In the genomic region with DNA sequence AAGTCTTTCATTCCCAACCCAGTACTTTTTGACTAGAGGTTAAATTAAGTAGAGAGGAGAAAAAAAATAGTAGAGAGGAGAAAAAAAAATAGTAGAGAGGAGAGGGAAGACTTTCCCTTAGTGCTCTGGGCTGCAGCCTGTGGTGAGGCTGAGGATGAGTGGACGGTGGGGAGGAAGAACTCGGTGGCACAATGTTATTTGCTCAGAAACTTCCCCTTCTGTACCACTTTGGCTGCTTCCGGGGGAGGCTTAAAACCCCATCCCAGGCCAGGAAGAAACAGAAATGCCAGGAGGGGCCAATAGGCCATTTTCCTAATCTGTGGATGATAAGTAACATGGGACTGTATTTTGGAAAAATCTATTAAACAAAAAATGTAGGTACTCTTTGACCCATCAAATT, we compare ENCODE assay signal across 24 cellular contexts. TPM values are rescaled to one million over a fixed set of nuclear protein-coding genes. Genes with fewer than 3 reads are reported as not detected.
"Had no signal": no experiment of that assay in that cellular context is flagged by ENCODE, and none has a peak within 500 bp of the region (broad histone marks: within the 10 kb centered on the region; RNA-seq: fewer than 3 reads in every experiment).

No MANE protein-coding gene starts in this region.

- H3K27ac ChIP-seq: adrenal gland had no signal

- H3K4me3 ChIP-seq: adrenal gland had no signal

- H3K36me3 ChIP-seq: adrenal gland had no signal

- DNase-seq: activated CD4-positive, alpha-beta T cell treated with anti-CD3 and anti-CD28 coated beads for 4 hours; activated CD8-positive, alpha-beta memory T cell treated with anti-CD3 and anti-CD28 coated beads, Interleukin-2, amount 50 U/mL, for 4 hours; activated CD8-positive, alpha-beta T cell treated with anti-CD3 and anti-CD28 coated beads for 36 hours; activated naive CD4-positive, alpha-beta T cell treated with anti-CD3 and anti-CD28 coated beads, Interleukin-2, amount 50 U/mL, for 16 hours; activated naive CD8-positive, alpha-beta T cell treated with anti-CD3 and anti-CD28 coated beads, Interleukin-2, amount 10 ng/mL, durations not matched to agents 7 days and 5 days; activated T-cell treated with anti-CD3 and anti-CD28 coated beads, Interleukin-2, amount 50 U/mL, for 72 hours; adrenal gland; anterior cingulate cortex; cerebellar nuclear complex; KBM-7; NCI-H1048; NCI-H146; NCI-H187 treated with DMSO at 0.1 percent for 48 hours; NCI-H2081 treated with DMSO at 0.1 percent for 48 hours; NCI-H446; NCI-H524; OCI-M1; RPMI8226; T-helper 1 cell had no signal

- H3K9me3 ChIP-seq: adrenal gland had no signal

- ATAC-seq: activated CD4-positive, CD25-positive, alpha-beta regulatory T cell treated with anti-CD3 and anti-CD28 coated beads, Interleukin-2, amount 50 U/mL, for 24 hours; activated CD8-positive, alpha-beta T cell treated with anti-CD3 and anti-CD28 coated beads for 36 hours; activated T-cell treated with anti-CD3 and anti-CD28 coated beads, Interleukin-2, amount 50 U/mL, for 72 hours; Panc1; Right ventricle myocardium inferior had no signal

RNA-seq across cellular contexts. Expression of gene MLXIPL, which starts 14.6 kb away (rescaled TPM):
- total RNA-seq: activated CD8-positive, alpha-beta T cell treated with anti-CD3 and anti-CD28 coated beads for 36 hours; activated naive CD8-positive, alpha-beta T cell treated with anti-CD3 and anti-CD28 coated beads, Interleukin-2, amount 10 ng/mL, durations not matched to agents 7 days and 5 days; activated T-helper 2 cell treated with anti-CD3 and anti-CD28 coated beads, Interferon-gamma antibody, Interleukin-2, Interleukin-4, amounts not matched to agents 10 μg/mL and 5 μg/mL and 100 μg/mL, durations not matched to agents 14 hours and 24 hours and 36 hours; T-helper 2 cell treated with Interferon-gamma antibody and Interleukin-4, amounts not matched to agents 100 ng/mL and 5 ng/mL, for 36 hours had no signal

RNA-seq across cellular contexts. Expression of gene VPS37D, which starts 28.7 kb away (rescaled TPM):
- total RNA-seq: T-helper 2 cell treated with Interferon-gamma antibody and Interleukin-4, amounts not matched to agents 100 ng/mL and 5 ng/mL, for 36 hours had no signal
